Comparison of ENCODE assay signal across 1 cellular context in genomic region chr6:161194374-161194773, GRCh38.
TF ChIP-seq lines count a peak whose summit lies in the region.

No MANE protein-coding gene starts in this region.

TF ChIP-seq in IMR-90, 13 proteins besides CTCF, POLR2A, EP300 and RAD21:
- TF ChIP-seq USF2 (IDR thresholded peaks at IDR 0.05; ENCODE audit: low read depth, low read length): no peak
- TF ChIP-seq SMC3 (IDR thresholded peaks at IDR 0.05; ENCODE audit: low read depth, low read length): no peak
- TF ChIP-seq MAFK (IDR thresholded peaks at IDR 0.05; ENCODE audit: low read depth, low read length): no peak
- TF ChIP-seq CEBPB (IDR thresholded peaks at IDR 0.05; ENCODE audit: low read depth, low read length): no peak
- no peak for TF ChIP-seq CHD1 (IDR thresholded peaks at IDR 0.05; ENCODE audit: low read depth, low read length)
- TF ChIP-seq FOS (IDR thresholded peaks at IDR 0.05; ENCODE audit: low read depth, low read length): no peak
- TF ChIP-seq NFE2L2 (IDR thresholded peaks at IDR 0.05; ENCODE audit: low read depth, low read length): no peak
- TF ChIP-seq MAZ (IDR thresholded peaks at IDR 0.05; ENCODE audit: borderline replicate concordance, low read depth, low read length): no peak
- TF ChIP-seq RFX5 (IDR thresholded peaks at IDR 0.05; ENCODE audit: low read depth, low read length): no peak
- no peak for TF ChIP-seq ELK1 (IDR thresholded peaks at IDR 0.05; ENCODE audit: borderline replicate concordance, low read depth, low read length)
- TF ChIP-seq BHLHE40 (IDR thresholded peaks at IDR 0.05; ENCODE audit: low read depth, low read length): no peak
- TF ChIP-seq RCOR1 (IDR thresholded peaks at IDR 0.05; ENCODE audit: insufficient replicate concordance, low read length): no peak
- TF ChIP-seq MXI1 (IDR thresholded peaks at IDR 0.05; ENCODE audit: borderline replicate concordance, low read depth, low read length): no peak
